ENCODE assay signal across 1 cellular context in the genomic region with DNA sequence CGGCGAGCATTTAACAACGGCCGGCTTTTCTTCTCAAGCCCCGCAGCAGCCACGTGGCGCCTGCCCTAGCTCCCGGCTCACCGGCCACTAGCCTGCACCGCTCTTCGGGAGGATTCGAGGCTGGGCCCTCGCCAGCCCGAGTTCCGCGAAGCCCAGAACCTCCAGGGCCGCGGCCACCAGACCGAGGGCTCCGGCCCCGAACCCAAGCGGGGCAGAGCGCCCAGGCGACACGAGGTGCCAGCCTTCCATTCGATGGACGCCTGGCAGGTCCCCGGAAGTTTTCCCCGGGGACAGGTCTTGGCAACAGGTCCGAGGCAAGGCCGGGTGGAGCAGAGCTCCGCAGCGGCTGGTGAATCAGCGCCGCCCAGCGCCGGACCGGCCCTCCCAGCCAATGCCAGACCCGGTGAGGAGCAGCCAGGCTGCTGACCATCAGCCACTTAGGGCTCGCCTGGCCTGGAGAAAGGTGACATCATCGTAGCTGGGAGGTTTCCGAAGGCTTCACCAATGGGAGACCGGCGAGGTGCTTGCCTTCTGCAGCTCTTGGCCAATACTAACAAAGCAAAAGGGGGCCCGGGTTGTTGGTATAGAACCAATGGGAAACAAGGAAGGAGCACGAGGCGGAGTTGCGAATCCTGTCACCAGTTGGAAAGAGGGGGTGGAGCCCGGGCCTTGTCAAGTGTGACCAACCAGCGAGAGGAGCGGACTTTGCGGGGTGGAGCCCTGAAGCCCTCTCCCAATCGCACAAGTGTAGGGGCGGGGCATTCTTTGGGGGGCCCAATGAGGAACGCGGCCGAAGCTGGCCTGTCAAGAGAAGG.
TF ChIP-seq lines count a peak whose summit lies in the region.

No MANE protein-coding gene starts in this region.

TF ChIP-seq in K562, 482 proteins besides CTCF, POLR2A, EP300 and RAD21 (continued from another document and continues in another):
- TF ChIP-seq, protein P1, sequence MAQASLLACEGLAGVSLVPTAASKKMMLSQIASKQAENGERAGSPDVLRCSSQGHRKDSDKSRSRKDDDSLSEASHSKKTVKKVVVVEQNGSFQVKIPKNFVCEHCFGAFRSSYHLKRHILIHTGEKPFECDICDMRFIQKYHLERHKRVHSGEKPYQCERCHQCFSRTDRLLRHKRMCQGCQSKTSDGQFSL (CRISPR knock-in tag; IDR thresholded peaks at IDR 0.05): peak; percentile 76
- TF ChIP-seq, protein P1 (tag; IDR thresholded peaks at IDR 0.05): 0 out of 4 replicates have a peak, but pooled peaks of 1 of the 2 experiments have one; percentile 4
- peak; percentile 70 for TF ChIP-seq SMAD4 (CRISPR knock-in tag; conservative IDR thresholded peaks at IDR 0.05)
- TF ChIP-seq XRCC5 (IDR thresholded peaks at IDR 0.05; ENCODE audit: low read depth, low read length): peak; percentile 25; the same call in 1 of the 2 replicates
- TF ChIP-seq TBL1XR1 (IDR thresholded peaks at IDR 0.05; ENCODE audit: low read length in 2 of 2): peak in 1 of 2 experiments; percentile 71; a peak in 1 of 4 replicates
- peak; percentile 80 for TF ChIP-seq CHD2 (IDR thresholded peaks at IDR 0.05; ENCODE audit: low read depth, low read length)
- TF ChIP-seq ZBTB7A (IDR thresholded peaks at IDR 0.05; ENCODE audit: borderline replicate concordance, control insufficient read depth, low read depth, low read length): no peak
- TF ChIP-seq RBM15 (IDR thresholded peaks at IDR 0.05; ENCODE audit: insufficient read depth, low read length): no peak
- peak; percentile 69; the same call in 1 of the 2 replicates for TF ChIP-seq BRD4 (IDR thresholded peaks at IDR 0.05)
- peak; percentile 76; the same call in 1 of the 2 replicates for TF ChIP-seq BACH1 (tag; IDR thresholded peaks at IDR 0.05)
- TF ChIP-seq, protein P2, sequence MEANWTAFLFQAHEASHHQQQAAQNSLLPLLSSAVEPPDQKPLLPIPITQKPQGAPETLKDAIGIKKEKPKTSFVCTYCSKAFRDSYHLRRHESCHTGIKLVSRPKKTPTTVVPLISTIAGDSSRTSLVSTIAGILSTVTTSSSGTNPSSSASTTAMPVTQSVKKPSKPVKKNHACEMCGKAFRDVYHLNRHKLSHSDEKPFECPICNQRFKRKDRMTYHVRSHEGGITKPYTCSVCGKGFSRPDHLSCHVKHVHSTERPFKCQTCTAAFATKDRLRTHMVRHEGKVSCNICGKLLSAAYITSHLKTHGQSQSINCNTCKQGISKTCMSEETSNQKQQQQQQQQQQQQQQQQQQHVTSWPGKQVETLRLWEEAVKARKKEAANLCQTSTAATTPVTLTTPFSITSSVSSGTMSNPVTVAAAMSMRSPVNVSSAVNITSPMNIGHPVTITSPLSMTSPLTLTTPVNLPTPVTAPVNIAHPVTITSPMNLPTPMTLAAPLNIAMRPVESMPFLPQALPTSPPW (CRISPR knock-in tag; IDR thresholded peaks at IDR 0.05): no peak; the same call in 1 of the 2 replicates
- TF ChIP-seq TRIM24 (IDR thresholded peaks at IDR 0.05): 0 out of 4 replicates have a peak, but pooled peaks of 1 of the 2 experiments have one; percentile 9
- no peak for TF ChIP-seq ZNF764 (CRISPR knock-in tag; IDR thresholded peaks at IDR 0.05; ENCODE audit: low read depth)
- TF ChIP-seq KLF1 (tag; IDR thresholded peaks at IDR 0.05): 0 out of 2 replicates have a peak, but pooled peaks have one; percentile 44
- TF ChIP-seq, protein P3, sequence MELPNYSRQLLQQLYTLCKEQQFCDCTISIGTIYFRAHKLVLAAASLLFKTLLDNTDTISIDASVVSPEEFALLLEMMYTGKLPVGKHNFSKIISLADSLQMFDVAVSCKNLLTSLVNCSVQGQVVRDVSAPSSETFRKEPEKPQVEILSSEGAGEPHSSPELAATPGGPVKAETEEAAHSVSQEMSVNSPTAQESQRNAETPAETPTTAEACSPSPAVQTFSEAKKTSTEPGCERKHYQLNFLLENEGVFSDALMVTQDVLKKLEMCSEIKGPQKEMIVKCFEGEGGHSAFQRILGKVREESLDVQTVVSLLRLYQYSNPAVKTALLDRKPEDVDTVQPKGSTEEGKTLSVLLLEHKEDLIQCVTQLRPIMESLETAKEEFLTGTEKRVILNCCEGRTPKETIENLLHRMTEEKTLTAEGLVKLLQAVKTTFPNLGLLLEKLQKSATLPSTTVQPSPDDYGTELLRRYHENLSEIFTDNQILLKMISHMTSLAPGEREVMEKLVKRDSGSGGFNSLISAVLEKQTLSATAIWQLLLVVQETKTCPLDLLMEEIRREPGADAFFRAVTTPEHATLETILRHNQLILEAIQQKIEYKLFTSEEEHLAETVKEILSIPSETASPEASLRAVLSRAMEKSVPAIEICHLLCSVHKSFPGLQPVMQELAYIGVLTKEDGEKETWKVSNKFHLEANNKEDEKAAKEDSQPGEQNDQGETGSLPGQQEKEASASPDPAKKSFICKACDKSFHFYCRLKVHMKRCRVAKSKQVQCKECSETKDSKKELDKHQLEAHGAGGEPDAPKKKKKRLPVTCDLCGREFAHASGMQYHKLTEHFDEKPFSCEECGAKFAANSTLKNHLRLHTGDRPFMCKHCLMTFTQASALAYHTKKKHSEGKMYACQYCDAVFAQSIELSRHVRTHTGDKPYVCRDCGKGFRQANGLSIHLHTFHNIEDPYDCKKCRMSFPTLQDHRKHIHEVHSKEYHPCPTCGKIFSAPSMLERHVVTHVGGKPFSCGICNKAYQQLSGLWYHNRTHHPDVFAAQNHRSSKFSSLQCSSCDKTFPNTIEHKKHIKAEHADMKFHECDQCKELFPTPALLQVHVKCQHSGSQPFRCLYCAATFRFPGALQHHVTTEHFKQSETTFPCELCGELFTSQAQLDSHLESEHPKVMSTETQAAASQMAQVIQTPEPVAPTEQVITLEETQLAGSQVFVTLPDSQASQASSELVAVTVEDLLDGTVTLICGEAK (IDR thresholded peaks at IDR 0.05): peak; percentile 60; the same call in 1 of the 2 replicates
- TF ChIP-seq, protein P3 (CRISPR knock-in tag; IDR thresholded peaks at IDR 0.05): no peak
- TF ChIP-seq PCBP1 (IDR thresholded peaks at IDR 0.05; ENCODE audit: low read depth, low read length, poor library complexity, severe bottlenecking): peak; percentile 50
- TF ChIP-seq FOXP1 (CRISPR knock-in tag; IDR thresholded peaks at IDR 0.05): peak; percentile 65; the same call in 1 of the 2 replicates
- TF ChIP-seq KDM2B (CRISPR knock-in tag; IDR thresholded peaks at IDR 0.05): peak; percentile 88; the same call in 1 of the 2 replicates
- 0 out of 2 replicates have a peak, but pooled peaks have one; percentile 36 for TF ChIP-seq KLF6 (CRISPR knock-in tag; IDR thresholded peaks at IDR 0.05; ENCODE audit: borderline replicate concordance)
- no peak for TF ChIP-seq EHMT2 (IDR thresholded peaks at IDR 0.05)
- peak; percentile 91 for TF ChIP-seq HDAC2 (IDR thresholded peaks at IDR 0.05)
- TF ChIP-seq, protein P4, sequence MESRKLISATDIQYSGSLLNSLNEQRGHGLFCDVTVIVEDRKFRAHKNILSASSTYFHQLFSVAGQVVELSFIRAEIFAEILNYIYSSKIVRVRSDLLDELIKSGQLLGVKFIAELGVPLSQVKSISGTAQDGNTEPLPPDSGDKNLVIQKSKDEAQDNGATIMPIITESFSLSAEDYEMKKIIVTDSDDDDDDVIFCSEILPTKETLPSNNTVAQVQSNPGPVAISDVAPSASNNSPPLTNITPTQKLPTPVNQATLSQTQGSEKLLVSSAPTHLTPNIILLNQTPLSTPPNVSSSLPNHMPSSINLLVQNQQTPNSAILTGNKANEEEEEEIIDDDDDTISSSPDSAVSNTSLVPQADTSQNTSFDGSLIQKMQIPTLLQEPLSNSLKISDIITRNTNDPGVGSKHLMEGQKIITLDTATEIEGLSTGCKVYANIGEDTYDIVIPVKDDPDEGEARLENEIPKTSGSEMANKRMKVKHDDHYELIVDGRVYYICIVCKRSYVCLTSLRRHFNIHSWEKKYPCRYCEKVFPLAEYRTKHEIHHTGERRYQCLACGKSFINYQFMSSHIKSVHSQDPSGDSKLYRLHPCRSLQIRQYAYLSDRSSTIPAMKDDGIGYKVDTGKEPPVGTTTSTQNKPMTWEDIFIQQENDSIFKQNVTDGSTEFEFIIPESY (CRISPR knock-in tag; IDR thresholded peaks at IDR 0.05): peak; percentile 36; the same call in 1 of the 2 replicates
- TF ChIP-seq GATA2 (CRISPR knock-in tag; IDR thresholded peaks at IDR 0.05): no peak
- TF ChIP-seq ETS2 (tag; IDR thresholded peaks at IDR 0.05; ENCODE audit: borderline replicate concordance, poor library complexity, severe bottlenecking): no peak
- TF ChIP-seq SMARCE1 (IDR thresholded peaks at IDR 0.05): no peak; the same call in 1 of the 2 replicates
- peak; percentile 82; the same call in 1 of the 2 replicates for TF ChIP-seq MTA3 (IDR thresholded peaks at IDR 0.05; ENCODE audit: borderline replicate concordance)
- peak; percentile 74 for TF ChIP-seq ETV5 (CRISPR knock-in tag; IDR thresholded peaks at IDR 0.05; ENCODE audit: low read depth)
- TF ChIP-seq DIDO1 (tag; IDR thresholded peaks at IDR 0.05; ENCODE audit: low read depth): no peak
- TF ChIP-seq, protein P5, sequence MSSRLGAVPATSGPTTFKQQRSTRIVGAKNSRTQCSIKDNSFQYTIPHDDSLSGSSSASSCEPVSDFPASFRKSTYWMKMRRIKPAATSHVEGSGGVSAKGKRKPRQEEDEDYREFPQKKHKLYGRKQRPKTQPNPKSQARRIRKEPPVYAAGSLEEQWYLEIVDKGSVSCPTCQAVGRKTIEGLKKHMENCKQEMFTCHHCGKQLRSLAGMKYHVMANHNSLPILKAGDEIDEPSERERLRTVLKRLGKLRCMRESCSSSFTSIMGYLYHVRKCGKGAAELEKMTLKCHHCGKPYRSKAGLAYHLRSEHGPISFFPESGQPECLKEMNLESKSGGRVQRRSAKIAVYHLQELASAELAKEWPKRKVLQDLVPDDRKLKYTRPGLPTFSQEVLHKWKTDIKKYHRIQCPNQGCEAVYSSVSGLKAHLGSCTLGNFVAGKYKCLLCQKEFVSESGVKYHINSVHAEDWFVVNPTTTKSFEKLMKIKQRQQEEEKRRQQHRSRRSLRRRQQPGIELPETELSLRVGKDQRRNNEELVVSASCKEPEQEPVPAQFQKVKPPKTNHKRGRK (tag; IDR thresholded peaks at IDR 0.05): no peak
- TF ChIP-seq, protein P6, sequence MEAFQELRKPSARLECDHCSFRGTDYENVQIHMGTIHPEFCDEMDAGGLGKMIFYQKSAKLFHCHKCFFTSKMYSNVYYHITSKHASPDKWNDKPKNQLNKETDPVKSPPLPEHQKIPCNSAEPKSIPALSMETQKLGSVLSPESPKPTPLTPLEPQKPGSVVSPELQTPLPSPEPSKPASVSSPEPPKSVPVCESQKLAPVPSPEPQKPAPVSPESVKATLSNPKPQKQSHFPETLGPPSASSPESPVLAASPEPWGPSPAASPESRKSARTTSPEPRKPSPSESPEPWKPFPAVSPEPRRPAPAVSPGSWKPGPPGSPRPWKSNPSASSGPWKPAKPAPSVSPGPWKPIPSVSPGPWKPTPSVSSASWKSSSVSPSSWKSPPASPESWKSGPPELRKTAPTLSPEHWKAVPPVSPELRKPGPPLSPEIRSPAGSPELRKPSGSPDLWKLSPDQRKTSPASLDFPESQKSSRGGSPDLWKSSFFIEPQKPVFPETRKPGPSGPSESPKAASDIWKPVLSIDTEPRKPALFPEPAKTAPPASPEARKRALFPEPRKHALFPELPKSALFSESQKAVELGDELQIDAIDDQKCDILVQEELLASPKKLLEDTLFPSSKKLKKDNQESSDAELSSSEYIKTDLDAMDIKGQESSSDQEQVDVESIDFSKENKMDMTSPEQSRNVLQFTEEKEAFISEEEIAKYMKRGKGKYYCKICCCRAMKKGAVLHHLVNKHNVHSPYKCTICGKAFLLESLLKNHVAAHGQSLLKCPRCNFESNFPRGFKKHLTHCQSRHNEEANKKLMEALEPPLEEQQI (IDR thresholded peaks at IDR 0.05): no peak
- peak; percentile 96 for TF ChIP-seq MBD2 (IDR thresholded peaks at IDR 0.05; ENCODE audit: borderline replicate concordance, low read depth)
- TF ChIP-seq RFX5 (IDR thresholded peaks at IDR 0.05; ENCODE audit: low read depth, low read length): peak; percentile 97
- TF ChIP-seq PML (IDR thresholded peaks at IDR 0.05; ENCODE audit: low read length): peak; percentile 67
